Comparison of ENCODE assay signal across 8 cellular contexts in the genomic region with DNA sequence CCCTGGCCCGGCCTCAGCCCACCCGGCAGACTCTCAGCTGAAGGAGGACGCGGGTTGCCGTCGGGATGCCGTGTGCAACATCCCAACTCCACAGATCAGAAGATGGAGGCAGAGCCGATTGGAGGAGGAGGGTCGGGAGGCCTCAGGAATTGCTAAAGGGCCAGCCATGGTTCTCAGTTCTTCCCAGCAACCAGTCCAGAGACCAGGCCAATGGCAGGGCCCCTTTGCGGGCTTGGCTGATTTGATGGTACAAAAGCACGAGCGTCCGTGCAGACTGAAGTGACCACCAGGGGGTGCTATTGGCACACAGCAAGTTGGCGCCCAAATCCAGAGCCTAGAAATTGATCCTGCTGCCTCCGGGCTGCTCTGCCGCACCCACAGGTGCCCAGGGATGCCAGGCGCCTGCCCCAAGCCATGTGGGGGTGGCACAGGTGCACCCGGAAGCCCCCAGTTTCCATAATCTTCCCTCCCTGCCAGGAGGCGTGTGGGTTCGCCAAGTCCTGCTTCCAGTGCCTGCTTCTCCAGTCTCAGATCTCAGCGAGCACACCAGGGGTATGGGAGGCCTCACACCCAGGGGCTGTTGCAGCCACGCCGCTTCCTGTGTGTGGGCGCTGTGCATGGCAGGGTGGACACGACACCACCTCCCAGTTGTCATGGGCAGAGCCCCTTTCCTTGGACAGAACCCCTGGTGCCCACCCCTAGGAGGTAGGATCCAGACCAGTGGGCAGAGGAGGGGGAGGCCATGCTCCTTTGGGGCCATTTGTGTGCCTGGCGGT. TPM values are rescaled to one million over a fixed set of nuclear protein-coding genes. Genes with fewer than 3 reads are reported as not detected.
DNase-seq lines count a peak whose midpoint lies in the region; ATAC-seq, FAIRE-seq and TF ChIP-seq lines count a peak whose summit lies in the region.

No MANE protein-coding gene starts in this region.

- H3K36me3 ChIP-seq in OCI-LY3 (replicated peaks; ENCODE audit: low read depth, low read length): no peaks in the 10 kb centered on the region
- no peaks in the 10 kb centered on the region for H3K36me3 ChIP-seq in naive thymus-derived CD4-positive, alpha-beta T cell (ENCODE audit: control insufficient read depth in 2 of 3, insufficient read depth in 3 of 3, low read length in 3 of 3)

- intact Hi-C loops in naive thymus-derived CD4-positive, alpha-beta T cell (cut with micrococcal nuclease): loop anchor here (1.0 to 5.0 kb wide), 4 partner anchors 62 to 415 kb away; no protein-coding TSS in a partner anchor

- no peaks in the 10 kb centered on the region for H3K9me3 ChIP-seq in OCI-LY3 (ENCODE audit: insufficient read depth, low read length)
- H3K9me3 ChIP-seq in naive thymus-derived CD4-positive, alpha-beta T cell (ENCODE audit: control insufficient read depth in 2 of 3, low read length in 3 of 3): no peaks in the 10 kb centered on the region

- ATAC-seq in esophagus mucosa (peak; percentile 75), HG03571 (IDR thresholded peaks at IDR 0.05; ENCODE audit: unreplicated experiment) (no peak)
- ATAC-seq in naive thymus-derived CD4-positive, alpha-beta T cell: peak; percentile 91

- TF ChIP-seq CTCF in GM12801 (IDR thresholded peaks at IDR 0.05; ENCODE audit: extremely low read depth, insufficient read length) (peak; percentile 52), OCI-LY3 (IDR thresholded peaks at IDR 0.05; ENCODE audit: low read depth, low read length) (peak; percentile 91)

- peaks cover 0 to 15% (median 5%) of the 10 kb centered on the region in 5 donors for H3K27me3 Mint-ChIP-seq in naive thymus-derived CD4-positive, alpha-beta T cell

- peak; percentile 81 for DNase-seq in HTR-8/SVneo (ENCODE audit: insufficient read length, low spot score)
- DNase-seq in activated CD8-positive, alpha-beta memory T cell treated with anti-CD3 and anti-CD28 coated beads, Interleukin-2, amount 50 U/mL, for 48 hours: peak; percentile 92
- peak; percentile 59 to 84 (median 77) for DNase-seq in naive thymus-derived CD4-positive, alpha-beta T cell
- DNase-seq in stimulated activated CD8-positive, alpha-beta memory T cell treated with anti-CD3 and anti-CD28 coated beads, Interleukin-7, amount 100 ng/mL, for 4 hours (ENCODE audit: low read depth in 2 of 2): peak; percentile 60 to 65

- no peak overlapping the region for H3K27ac Mint-ChIP-seq in naive thymus-derived CD4-positive, alpha-beta T cell

- H3K4me2 ChIP-seq in OCI-LY3 (ENCODE audit: low read length): peak overlapping the region; percentile 50

- H3K79me2 ChIP-seq in OCI-LY3 (ENCODE audit: low read length): no peaks in the 10 kb centered on the region

- H3K9ac ChIP-seq in OCI-LY3 (ENCODE audit: low read length): no peak overlapping the region

- no peaks in the 10 kb centered on the region for H3K9me3 Mint-ChIP-seq in naive thymus-derived CD4-positive, alpha-beta T cell

- POLR2A ChIA-PET in naive thymus-derived CD4-positive, alpha-beta T cell (lab: Charles Lee): interaction anchor here (1.2 to 1.6 kb wide), 2 partner anchors 66 to 145 kb away, joined by 3 to 4 read pairs; no protein-coding TSS in a partner anchor

- no peaks in the 10 kb centered on the region for H4K20me1 ChIP-seq in OCI-LY3 (ENCODE audit: insufficient read depth, low read length)

- H3K27ac ChIP-seq in OCI-LY3 (ENCODE audit: low read length): no peak overlapping the region
- no peak overlapping the region for H3K27ac ChIP-seq in naive thymus-derived CD4-positive, alpha-beta T cell (ENCODE audit: low read depth, low read length)

- peaks cover 8% of the 10 kb centered on the region for H3K27me3 ChIP-seq in OCI-LY3 (ENCODE audit: low read depth, low read length)
- H3K27me3 ChIP-seq in naive thymus-derived CD4-positive, alpha-beta T cell (ENCODE audit: control insufficient read depth in 2 of 2, insufficient read depth in 2 of 2, low read length in 2 of 2): no peaks in the 10 kb centered on the region

- peaks cover 0 to 7% (median under 1%) of the 10 kb centered on the region in 7 donors for H3K4me1 Mint-ChIP-seq in naive thymus-derived CD4-positive, alpha-beta T cell

- no peaks in the 10 kb centered on the region for H3K36me3 Mint-ChIP-seq in naive thymus-derived CD4-positive, alpha-beta T cell

- H3K4me1 ChIP-seq in OCI-LY3 (ENCODE audit: low read length): peaks cover 40% of the 10 kb centered on the region
- H3K4me1 ChIP-seq in naive thymus-derived CD4-positive, alpha-beta T cell (ENCODE audit: control insufficient read depth in 2 of 2, insufficient read depth in 2 of 2, low read length in 2 of 2): no peaks in the 10 kb centered on the region

- H2AFZ ChIP-seq in OCI-LY3 (ENCODE audit: low read depth, low read length): no peak overlapping the region

- H3K4me3 ChIP-seq in OCI-LY3 (ENCODE audit: low read length): peak overlapping the region; percentile 21; the same call in 1 of the 2 replicates
- H3K4me3 ChIP-seq in naive thymus-derived CD4-positive, alpha-beta T cell (ENCODE audit: low read length): no peak overlapping the region

- CTCF ChIA-PET in naive thymus-derived CD4-positive, alpha-beta T cell (lab: Charles Lee): interaction anchor here (0.8 to 2.6 kb wide), 5 partner anchors 12 to 202 kb away, joined by 3 to 13 read pairs (median 3); no protein-coding TSS in a partner anchor

- no peak for FAIRE-seq in HTR-8/SVneo (lab: Jason Lieb, UNC)

- H3K4me3 Mint-ChIP-seq in naive thymus-derived CD4-positive, alpha-beta T cell: peak overlapping the region in 1 of 10 donors; percentile 34

RNA-seq across cellular contexts. Expression of a gene that starts 7.1 kb away (rescaled TPM):
- total RNA-seq in esophagus mucosa: not detected
- not detected for total RNA-seq in naive thymus-derived CD4-positive, alpha-beta T cell
- not detected for polyA plus RNA-seq in naive thymus-derived CD4-positive, alpha-beta T cell

RNA-seq across cellular contexts. Expression of a gene that starts 18.3 kb away (rescaled TPM):
- total RNA-seq in esophagus mucosa: 6.3 TPM
- total RNA-seq in naive thymus-derived CD4-positive, alpha-beta T cell: 10 to 100 TPM in 2 of 5 experiments, 1 to 10 TPM in 3; 2.3 to 32.4 (median 5.1) TPM
- 1 to 10 TPM; 1.5 to 3.2 TPM for polyA plus RNA-seq in naive thymus-derived CD4-positive, alpha-beta T cell

RNA-seq across cellular contexts. Expression of a gene that starts 19.7 kb away (rescaled TPM):
- total RNA-seq in esophagus mucosa: not detected
- not detected for total RNA-seq in naive thymus-derived CD4-positive, alpha-beta T cell
- polyA plus RNA-seq in naive thymus-derived CD4-positive, alpha-beta T cell: not detected

RNA-seq across cellular contexts. Expression of a gene that starts 34.5 kb away (rescaled TPM):
- total RNA-seq in esophagus mucosa: 0.80 TPM
- 100 to 1,000 TPM in 3 of 5 experiments, 10 to 100 TPM in 2; 61.9 to 390 (median 165) TPM for total RNA-seq in naive thymus-derived CD4-positive, alpha-beta T cell
- 100 to 1,000 TPM; 169 to 183 TPM for polyA plus RNA-seq in naive thymus-derived CD4-positive, alpha-beta T cell
